Comparison of ENCODE assay signal across 9 cellular contexts in the genomic region with DNA sequence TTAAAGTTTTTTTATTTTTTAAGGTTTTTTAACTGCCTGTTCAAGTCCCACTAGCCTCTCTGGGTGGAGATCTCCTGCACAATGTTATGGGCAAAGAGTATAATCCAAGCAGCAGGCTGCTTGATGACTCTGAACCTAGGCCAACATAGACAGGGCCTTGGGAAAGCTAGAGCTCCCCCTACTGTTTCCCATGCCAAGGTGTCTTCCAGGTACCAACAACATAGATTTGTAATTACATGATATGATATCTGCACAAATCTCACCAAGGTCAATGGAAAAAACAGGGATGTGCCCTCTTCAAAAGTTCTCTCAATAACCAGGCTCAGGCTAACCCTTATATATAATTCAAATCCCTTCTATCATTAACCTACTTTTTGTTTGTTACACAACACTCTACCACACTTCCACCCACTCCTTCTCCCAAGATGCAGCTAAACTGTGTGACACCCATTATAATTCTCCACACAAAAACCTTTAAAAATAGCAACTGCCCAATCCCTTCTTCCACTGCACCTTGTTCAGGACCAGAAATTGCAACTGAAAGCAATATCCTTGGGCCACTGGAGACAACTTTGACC. TPM values are rescaled to one million over a fixed set of nuclear protein-coding genes. Genes with fewer than 3 reads are reported as not detected.
DNase-seq lines count a peak whose midpoint lies in the region; ATAC-seq, FAIRE-seq and TF ChIP-seq lines count a peak whose summit lies in the region.
"Had no signal": no experiment of that assay in that cellular context is flagged by ENCODE, and none has a peak within 500 bp of the region (broad histone marks: within the 10 kb centered on the region; RNA-seq: fewer than 3 reads in every experiment).

No MANE protein-coding gene starts in this region.

- no peaks in the 10 kb centered on the region for H3K9me3 Mint-ChIP-seq in CD4-positive, alpha-beta memory T cell
- H3K9me3 Mint-ChIP-seq in activated T-helper 2 cell treated with anti-CD3 and anti-CD28 coated beads, Interferon-gamma antibody, Interleukin-2, Interleukin-4, amounts not matched to agents 10 μg/mL and 5 μg/mL and 100 μg/mL, durations not matched to agents 14 hours and 24 hours and 36 hours: no peaks in the 10 kb centered on the region

- no peaks in the 10 kb centered on the region for H3K4me1 ChIP-seq in CD4-positive, alpha-beta memory T cell (ENCODE audit: insufficient read depth, low read length)
- H3K4me1 ChIP-seq: SJSA1 had no signal

- peaks cover 20 to 51% of the 10 kb centered on the region in 2 donors for H3K36me3 Mint-ChIP-seq in CD4-positive, alpha-beta memory T cell
- H3K36me3 Mint-ChIP-seq in activated T-helper 2 cell treated with anti-CD3 and anti-CD28 coated beads, Interferon-gamma antibody, Interleukin-2, Interleukin-4, amounts not matched to agents 10 μg/mL and 5 μg/mL and 100 μg/mL, durations not matched to agents 14 hours and 24 hours and 36 hours (ENCODE audit: low read depth): peaks cover 44% of the 10 kb centered on the region

- H3K27ac ChIP-seq in CD4-positive, alpha-beta memory T cell (ENCODE audit: low read depth, low read length): no peak overlapping the region
- H3K27ac ChIP-seq: SJSA1 had no signal

- FAIRE-seq in H54 (lab: Jason Lieb, UNC): no peak

- TF ChIP-seq POLR2A in H54 (IDR thresholded peaks at IDR 0.05; ENCODE audit: low read depth, low read length): no peak

- no peaks in the 10 kb centered on the region for H3K27me3 Mint-ChIP-seq in CD4-positive, alpha-beta memory T cell
- no peaks in the 10 kb centered on the region for H3K27me3 Mint-ChIP-seq in activated T-helper 2 cell treated with anti-CD3 and anti-CD28 coated beads, Interferon-gamma antibody, Interleukin-2, Interleukin-4, amounts not matched to agents 10 μg/mL and 5 μg/mL and 100 μg/mL, durations not matched to agents 14 hours and 24 hours and 36 hours (ENCODE audit: low read depth)

- no peak overlapping the region for H3K4me3 ChIP-seq in CD4-positive, alpha-beta memory T cell (ENCODE audit: low read length in 2 of 2)
- H3K4me3 ChIP-seq: SJSA1 had no signal

- POLR2A ChIA-PET in CD4-positive, alpha-beta memory T cell (lab: Charles Lee; ENCODE audit: partially characterized antibody): interaction anchor here (0.9 to 1.5 kb wide), 3 partner anchors 43 to 50 kb away, joined by 3 to 7 read pairs (median 4); a partner anchor contains a TSS

- intact Hi-C loops in CD4-positive, alpha-beta memory T cell (cut with micrococcal nuclease): loop anchor here (1.0 kb wide), 2 partner anchors 46 to 819 kb away; no protein-coding TSS in a partner anchor
- intact Hi-C loops in activated T-helper 2 cell treated with anti-CD3 and anti-CD28 coated beads, Interferon-gamma antibody, Interleukin-2, Interleukin-4, amounts not matched to agents 10 μg/mL and 5 μg/mL and 100 μg/mL, durations not matched to agents 14 hours and 24 hours and 36 hours (cut with micrococcal nuclease): no loop called here

- no peak for ATAC-seq in HG03571 (IDR thresholded peaks at IDR 0.05; ENCODE audit: unreplicated experiment)

- no peak overlapping the region for H3K4me3 Mint-ChIP-seq in CD4-positive, alpha-beta memory T cell
- no peak overlapping the region for H3K4me3 Mint-ChIP-seq in activated T-helper 2 cell treated with anti-CD3 and anti-CD28 coated beads, Interferon-gamma antibody, Interleukin-2, Interleukin-4, amounts not matched to agents 10 μg/mL and 5 μg/mL and 100 μg/mL, durations not matched to agents 14 hours and 24 hours and 36 hours (ENCODE audit: low read depth)

- DNase-seq in CD4-positive, alpha-beta memory T cell: peak; percentile 48 to 56 (median 53)
- DNase-seq in H54 (ENCODE audit: insufficient read length, low spot score): peak; percentile 25
- peak; percentile 42 for DNase-seq in NCI-H69 (lab: John Stamatoyannopoulos, UW)
- DNase-seq in activated T-helper 2 cell treated with anti-CD3 and anti-CD28 coated beads, Interferon-gamma antibody, Interleukin-2, Interleukin-4, amounts not matched to agents 10 μg/mL and 5 μg/mL and 100 μg/mL, durations not matched to agents 14 hours and 24 hours and 36 hours (ENCODE audit: low spot score): peak; percentile 26
- DNase-seq in globus pallidus (ENCODE audit: low spot score): peak; percentile 31
- DNase-seq in putamen (ENCODE audit: low spot score): peak; percentile 16
- DNase-seq in NK-92 (lab: John Stamatoyannopoulos, UW; ENCODE audit: unreplicated experiment): no peak

- H3K27ac Mint-ChIP-seq in CD4-positive, alpha-beta memory T cell: peak overlapping the region in 6 of 7 donors; percentile 31 to 81 (median 55)
- no peak overlapping the region for H3K27ac Mint-ChIP-seq in activated T-helper 2 cell treated with anti-CD3 and anti-CD28 coated beads, Interferon-gamma antibody, Interleukin-2, Interleukin-4, amounts not matched to agents 10 μg/mL and 5 μg/mL and 100 μg/mL, durations not matched to agents 14 hours and 24 hours and 36 hours

- no peaks in the 10 kb centered on the region for H3K27me3 ChIP-seq in CD4-positive, alpha-beta memory T cell (ENCODE audit: insufficient read depth, low read length)
- H3K27me3 ChIP-seq: SJSA1 had no signal

- H3K36me3 ChIP-seq in CD4-positive, alpha-beta memory T cell (ENCODE audit: insufficient read depth, low read length): peaks cover 14% of the 10 kb centered on the region

- CTCF ChIA-PET in CD4-positive, alpha-beta memory T cell (lab: Charles Lee; ENCODE audit: partially characterized antibody): interaction anchor here (0.5 to 2.8 kb wide), 21 partner anchors 10 to 1881 kb away, joined by 3 to 46 read pairs (median 5); a partner anchor contains a TSS

- H3K9me3 ChIP-seq in CD4-positive, alpha-beta memory T cell (ENCODE audit: control insufficient read depth in 1 of 2, low read length in 2 of 2): no peaks in the 10 kb centered on the region
- H3K9me3 ChIP-seq: SJSA1 had no signal

- H3K4me1 Mint-ChIP-seq in CD4-positive, alpha-beta memory T cell: peaks cover 7 to 13% (median 8%) of the 10 kb centered on the region in 4 donors
- peaks cover 9% of the 10 kb centered on the region for H3K4me1 Mint-ChIP-seq in activated T-helper 2 cell treated with anti-CD3 and anti-CD28 coated beads, Interferon-gamma antibody, Interleukin-2, Interleukin-4, amounts not matched to agents 10 μg/mL and 5 μg/mL and 100 μg/mL, durations not matched to agents 14 hours and 24 hours and 36 hours (ENCODE audit: low read depth)

RNA-seq across cellular contexts. Expression of a gene that starts 43.8 kb away (rescaled TPM):
- total RNA-seq in CD4-positive, alpha-beta memory T cell: 10 to 100 TPM; 38.3 to 39.9 TPM
- 10 to 100 TPM in 1 of 2 donors, 1 to 10 TPM in 1; 9.9 to 28.2 TPM for polyA plus RNA-seq in CD4-positive, alpha-beta memory T cell
- total RNA-seq in activated T-helper 2 cell treated with anti-CD3 and anti-CD28 coated beads, Interferon-gamma antibody, Interleukin-2, Interleukin-4, amounts not matched to agents 10 μg/mL and 5 μg/mL and 100 μg/mL, durations not matched to agents 14 hours and 24 hours and 36 hours: 36.1 and 37.4 TPM in 2 replicates

RNA-seq across cellular contexts. Expression of a gene that starts 49.7 kb away (rescaled TPM):
- total RNA-seq in CD4-positive, alpha-beta memory T cell: 10 to 100 TPM; 74.8 to 79.0 TPM
- 10 to 100 TPM; 39.0 to 64.1 TPM for polyA plus RNA-seq in CD4-positive, alpha-beta memory T cell
- total RNA-seq in activated T-helper 2 cell treated with anti-CD3 and anti-CD28 coated beads, Interferon-gamma antibody, Interleukin-2, Interleukin-4, amounts not matched to agents 10 μg/mL and 5 μg/mL and 100 μg/mL, durations not matched to agents 14 hours and 24 hours and 36 hours: 235 and 238 TPM in 2 replicates
